Comparison of ENCODE assay signal across 8 cellular contexts in the genomic region with DNA sequence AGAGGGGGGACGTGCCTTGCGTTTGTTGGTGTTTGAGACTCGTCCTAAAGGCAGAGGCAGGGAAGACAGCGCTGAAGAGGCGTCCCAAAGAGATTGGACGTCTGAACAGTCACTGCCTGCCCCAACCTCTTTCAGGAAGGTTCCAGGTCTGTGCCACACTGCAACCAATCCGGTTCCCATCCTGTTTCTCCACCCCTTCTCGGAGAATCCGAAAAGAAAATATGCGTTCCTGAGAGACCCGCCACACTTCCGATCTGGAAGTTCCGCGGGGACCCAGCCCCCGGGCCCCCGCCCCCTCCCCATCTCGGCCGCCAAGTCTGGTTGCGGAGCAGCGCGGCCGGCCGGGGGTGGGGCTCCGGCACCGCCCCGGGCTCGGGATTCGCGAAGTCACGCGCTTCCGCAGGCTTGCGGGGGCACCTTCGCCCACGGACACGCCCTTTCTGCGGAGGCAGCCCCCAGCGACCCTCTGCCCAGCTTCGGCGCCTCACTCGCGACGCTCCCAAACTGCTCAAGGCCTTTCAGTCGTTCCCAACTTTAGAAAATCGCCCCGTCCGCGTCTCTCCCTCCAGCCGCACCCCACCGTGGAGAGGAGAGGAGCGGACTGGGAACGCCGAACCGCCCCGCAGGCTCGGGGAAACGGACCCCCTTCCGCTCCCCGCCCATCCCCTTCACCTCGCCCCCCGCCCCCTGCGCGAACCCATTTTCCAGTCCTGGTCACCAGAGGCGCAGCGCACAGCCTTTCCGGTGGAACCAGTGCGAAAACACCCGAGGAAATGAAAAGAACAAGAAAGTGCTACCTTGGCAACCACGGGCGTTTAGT.
DNase-seq lines count a peak whose midpoint lies in the region; ATAC-seq, FAIRE-seq and TF ChIP-seq lines count a peak whose summit lies in the region.

No MANE protein-coding gene starts in this region.

- H3K4me1 ChIP-seq in A673 (ENCODE audit: insufficient read depth, low read length, poor library complexity, severe bottlenecking): peaks cover 28% of the 10 kb centered on the region
- peaks cover 3% of the 10 kb centered on the region for H3K4me1 ChIP-seq in stomach smooth muscle (ENCODE audit: control insufficient read depth, insufficient read depth, low read length)

- no peak for FAIRE-seq in GM19239 (lab: Jason Lieb, UNC)

- peaks cover 21 to 35% of the 10 kb centered on the region in 2 donors for H3K4me1 Mint-ChIP-seq in immature natural killer cell

- H3K4me3 ChIP-seq in A673 (ENCODE audit: low read depth, low read length, poor library complexity, severe bottlenecking) (peak overlapping the region; percentile 56), astrocyte of the cerebellum (ENCODE audit: low read depth, low read length) (peak overlapping the region; percentile 73), stomach smooth muscle (ENCODE audit: low read length in 2 of 2) (peak overlapping the region; percentile 43 to 59)

- peak overlapping the region; percentile 64 to 79 (median 74) for H3K4me3 Mint-ChIP-seq in immature natural killer cell

- CTCF ChIA-PET in A673 (lab: Charles Lee): no interaction called here

- no TSS peak for BruUV-seq in A673 (replicated peaks; lab: Mats Ljungman, UMichigan)

- in situ Hi-C loops in astrocyte of the cerebellum (cut with HindIII; ENCODE audit: low sequenced_read_pairs): no loop called here

- peaks cover 23 to 44% (median 40%) of the 10 kb centered on the region in 3 donors for H3K27me3 Mint-ChIP-seq in immature natural killer cell (ENCODE audit: low read depth in 3 of 3)

- no peak overlapping the region for H3K9ac ChIP-seq in stomach smooth muscle (ENCODE audit: low read length in 2 of 2)

- no peak overlapping the region for H3K27ac ChIP-seq in A673 (ENCODE audit: low read depth, low read length, poor library complexity, severe bottlenecking)
- no peak overlapping the region for H3K27ac ChIP-seq in stomach smooth muscle (ENCODE audit: low read length)

- ATAC-seq in HG03432 (IDR thresholded peaks at IDR 0.05; ENCODE audit: unreplicated experiment) (peak; percentile 24), GM21515 (IDR thresholded peaks at IDR 0.05; ENCODE audit: unreplicated experiment) (no peak), HG03439 (IDR thresholded peaks at IDR 0.05; ENCODE audit: unreplicated experiment) (no peak)

- DNase-seq in A673 (ENCODE audit: low spot score) (peak; percentile 70), astrocyte of the cerebellum (ENCODE audit: low read depth) (no peak), immature natural killer cell (no peak), GM19239 (ENCODE audit: insufficient read length, low spot score) (no peak)

- TF ChIP-seq CTCF in A673 (conservative IDR thresholded peaks at IDR 0.05; ENCODE audit: low read depth, low read length) (no peak), astrocyte of the cerebellum (IDR thresholded peaks at IDR 0.05; ENCODE audit: low read depth, low read length, missing control alignments) (no peak)

- no peak overlapping the region for H3K27ac Mint-ChIP-seq in immature natural killer cell

- no peaks in the 10 kb centered on the region for H3K9me3 ChIP-seq in A673 (ENCODE audit: low read depth, low read length, poor library complexity, severe bottlenecking)
- peaks cover 0 to 4% of the 10 kb centered on the region in 2 donors for H3K9me3 ChIP-seq in stomach smooth muscle (ENCODE audit: control insufficient read depth in 2 of 2, low read length in 2 of 2)

- H3K9me3 Mint-ChIP-seq in immature natural killer cell: no peaks in the 10 kb centered on the region

- H3K36me3 Mint-ChIP-seq in immature natural killer cell: no peaks in the 10 kb centered on the region

- no peaks in the 10 kb centered on the region for H3K36me3 ChIP-seq in A673 (ENCODE audit: insufficient read depth, low read length, poor library complexity, severe bottlenecking)
- no peaks in the 10 kb centered on the region for H3K36me3 ChIP-seq in stomach smooth muscle (ENCODE audit: control insufficient read depth in 2 of 2, insufficient read depth in 2 of 2, low read length in 2 of 2)

- H3K27me3 ChIP-seq in A673 (replicated peaks; ENCODE audit: insufficient read depth, low read depth, low read length, poor library complexity): peaks cover 34% of the 10 kb centered on the region
- H3K27me3 ChIP-seq in stomach smooth muscle (ENCODE audit: control insufficient read depth in 1 of 2, insufficient read depth in 2 of 2, low read length in 2 of 2): peaks cover 40 to 57% of the 10 kb centered on the region in 2 donors

- POLR2A ChIA-PET in A673 (lab: Charles Lee; ENCODE audit: low non-redundant PET): interaction anchor here (0.6 kb wide), 1 partner anchor 944 kb away, joined by 5 read pairs; no protein-coding TSS in a partner anchor

- intact Hi-C loops in A673 (cut with micrococcal nuclease; ENCODE audit: unreplicated experiment): loop anchor here (5.0 to 10.0 kb wide), 4 partner anchors 123 to 521 kb away; partner anchors contain the start of gene DPYD
